Comparison of ENCODE assay signal across 8 cellular contexts in genomic region chr16:25048146-25048618, GRCh38. TPM values are rescaled to one million over a fixed set of nuclear protein-coding genes. Genes with fewer than 3 reads are reported as not detected.
DNase-seq lines count a peak whose midpoint lies in the region; ATAC-seq and TF ChIP-seq lines count a peak whose summit lies in the region.

No MANE protein-coding gene starts in this region.

- ATAC-seq in heart right ventricle (no peak), Right ventricle myocardium inferior (no peak), HG03039 (IDR thresholded peaks at IDR 0.05; ENCODE audit: unreplicated experiment) (no peak), GM18511 (IDR thresholded peaks at IDR 0.05; ENCODE audit: unreplicated experiment) (no peak)

- no peak overlapping the region for H4K5ac ChIP-seq in mesendoderm (ENCODE audit: low read length)

- H3K27ac ChIP-seq in heart right ventricle = peak overlapping the region; percentile 60 to 97 (median 88)
- peak overlapping the region; percentile 5 for H3K27ac ChIP-seq in mesendoderm (ENCODE audit: low read depth, low read length)
- peak overlapping the region; percentile 65 for H3K27ac ChIP-seq in urinary bladder (ENCODE audit: low read depth)

- H2BK120ac ChIP-seq in mesendoderm (ENCODE audit: low read depth, low read length) = peak overlapping the region; percentile 6

- H3K4ac ChIP-seq in mesendoderm (ENCODE audit: low read depth, low read length) = no peak overlapping the region

- TF ChIP-seq CTCF in heart right ventricle (IDR thresholded peaks at IDR 0.05) (no peak), astrocyte of the cerebellum (IDR thresholded peaks at IDR 0.05; ENCODE audit: low read depth, low read length, missing control alignments) (no peak)

- no peak overlapping the region for H3K4me2 ChIP-seq in mesendoderm (ENCODE audit: low read length)

- peak overlapping the region in 8 of 10 donors; percentile 31 to 64 (median 56) for H3K4me3 ChIP-seq in heart right ventricle
- H3K4me3 ChIP-seq in astrocyte of the cerebellum (ENCODE audit: low read depth, low read length) = peak overlapping the region; percentile 16
- no peak overlapping the region for H3K4me3 ChIP-seq in mesendoderm (ENCODE audit: low read length)
- H3K4me3 ChIP-seq in urinary bladder (ENCODE audit: low read depth, low read length) = no peak overlapping the region

- H3K23ac ChIP-seq in mesendoderm (ENCODE audit: low read length) = no peak overlapping the region

- H3K79me1 ChIP-seq in mesendoderm (ENCODE audit: low read length) = no peaks in the 10 kb centered on the region

- no peaks in the 10 kb centered on the region for H3K9me3 ChIP-seq in heart right ventricle

- H3K18ac ChIP-seq in mesendoderm (ENCODE audit: low read length) = peak overlapping the region; percentile 3

- no peaks in the 10 kb centered on the region for H3K79me2 ChIP-seq in mesendoderm (ENCODE audit: control insufficient read depth, insufficient read depth, low read length)

- no peaks in the 10 kb centered on the region for H3K36me3 ChIP-seq in heart right ventricle
- H3K36me3 ChIP-seq in mesendoderm (ENCODE audit: control insufficient read depth, insufficient read depth, low read length) = no peaks in the 10 kb centered on the region
- no peaks in the 10 kb centered on the region for H3K36me3 ChIP-seq in urinary bladder (ENCODE audit: insufficient read depth)

- H3K9ac ChIP-seq in mesendoderm (ENCODE audit: low read length) = peak overlapping the region; percentile 8

- H3K27me3 ChIP-seq in heart right ventricle = no peaks in the 10 kb centered on the region
- H3K27me3 ChIP-seq in mesendoderm (ENCODE audit: insufficient read depth, low read length, poor library complexity) = no peaks in the 10 kb centered on the region

- no peak overlapping the region for H2BK5ac ChIP-seq in mesendoderm (ENCODE audit: low read length)

- intact Hi-C loops in heart right ventricle (cut with DNase I) (loop anchor here in 3 of 10 donors (2.0 to 5.0 kb wide), 3 partner anchors 33 to 66 kb away; partner anchors contain the start of gene ARHGAP17 (in 2 of the 3)), Right ventricle myocardium inferior (cut with DNase I) (loop anchor here (2.0 to 5.0 kb wide), 2 partner anchors 19 to 41 kb away; no protein-coding TSS in a partner anchor)

- H4K8ac ChIP-seq in mesendoderm (ENCODE audit: low read depth, low read length) = no peak overlapping the region

- peak overlapping the region; percentile 67 for H3K56ac ChIP-seq in mesendoderm (ENCODE audit: low read length)

- in situ Hi-C loops in astrocyte of the cerebellum (cut with HindIII; ENCODE audit: low sequenced_read_pairs) = no loop called here

- 43 to 59% methylated on average over 4 of the region's 4 CpGs for WGBS in heart right ventricle, 2 donors
- WGBS in mesendoderm (ENCODE audit: extremely low coverage, insufficient coverage, low lambda C conversion rate) = no CpG with 5 or more reads among the region's 4 CpGs
- 29% methylated on average over 4 of the region's 4 CpGs for WGBS in urinary bladder

- H2BK15ac ChIP-seq in mesendoderm (replicated peaks; ENCODE audit: low read depth) = peak overlapping the region; percentile 96

- DNase-seq in heart right ventricle = no peak
- no peak for DNase-seq in Right ventricle myocardium inferior (ENCODE audit: missing footprints)
- no peak for DNase-seq in astrocyte of the cerebellum (ENCODE audit: low read depth)
- no peak for DNase-seq in mesendoderm
- no peak for DNase-seq in iPS-NIHi11 (ENCODE audit: low spot score)

- H2AK5ac ChIP-seq in mesendoderm (ENCODE audit: low read length) = no peak overlapping the region

- H3K4me1 ChIP-seq in heart right ventricle (peaks cover 0 to 53% (median 29%) of the 10 kb centered on the region in 9 donors), mesendoderm (ENCODE audit: control insufficient read depth, low read depth, low read length) (peaks cover 2% of the 10 kb centered on the region), urinary bladder (ENCODE audit: insufficient read depth) (no peaks in the 10 kb centered on the region)

RNA-seq across cellular contexts. Expression of gene ARHGAP17, which starts 33.0 kb away (rescaled TPM):
- total RNA-seq in heart right ventricle (10 to 100 TPM; 45.7 to 95.9 (median 76.2) TPM), Right ventricle myocardium inferior (58.1 TPM), urinary bladder (55.6 TPM)
- polyA plus RNA-seq in heart right ventricle (10 to 100 TPM; 30.4 to 54.7 TPM), urinary bladder (30.9 TPM)
- 61.6 TPM for polyA plus RNA-seq in mesendoderm (2013, experiment 1 of 2)
- 62.5 TPM for polyA plus RNA-seq in mesendoderm (2013, experiment 2 of 2)

Comparison
In these comparisons a context has a peak if more than half of its experiments do, and no peak if none do; other contexts are left out.
1. H3K27ac ChIP-seq: peak in every context shown above with its lines; median percentile 88 in heart right ventricle; 65 in urinary bladder; 5 in mesendoderm.
2. H3K4me3 ChIP-seq: peak in heart right ventricle (8 of 10) and astrocyte of the cerebellum (single experiment); none in mesendoderm (single experiment) and urinary bladder (single experiment).